In genomic region chr16:30355144-30355953, GRCh38 we compare ENCODE assay signal across 1 cellular context.
TF ChIP-seq lines count a peak whose summit lies in the region.

TSS of gene CD2BP2 (minus strand) at chr16:30355308. CDS start at chr16:30354681, 627 bp downstream.

TF ChIP-seq in HEK293, 187 proteins besides CTCF, POLR2A, EP300 and RAD21 (continued from another document):
- TF ChIP-seq ZFP69B (tag by site-specific recombination; IDR thresholded peaks at IDR 0.05) (peak; percentile 85), EGR2 (tag by site-specific recombination; IDR thresholded peaks at IDR 0.05; ENCODE audit: low read depth) (peak; percentile 89), ZNF211 (tag by site-specific recombination; IDR thresholded peaks at IDR 0.05; ENCODE audit: low read depth) (no peak), ZNF571 (tag by site-specific recombination; IDR thresholded peaks at IDR 0.05) (no peak), ZNF24 (tag by site-specific recombination; IDR thresholded peaks at IDR 0.05) (peak; percentile 93), PRDM10 (tag by site-specific recombination; IDR thresholded peaks at IDR 0.05) (peak; percentile 78), ZNF266 (tag by site-specific recombination; IDR thresholded peaks at IDR 0.05; ENCODE audit: low read depth) (no peak), ZNF202 (tag by site-specific recombination; IDR thresholded peaks at IDR 0.05; ENCODE audit: borderline replicate concordance) (no peak), ZNF777 (tag by site-specific recombination; IDR thresholded peaks at IDR 0.05; ENCODE audit: borderline replicate concordance) (peak; percentile 97), YY2 (tag by site-specific recombination; IDR thresholded peaks at IDR 0.05) (peak; percentile 87)
- TF ChIP-seq, protein P1, sequence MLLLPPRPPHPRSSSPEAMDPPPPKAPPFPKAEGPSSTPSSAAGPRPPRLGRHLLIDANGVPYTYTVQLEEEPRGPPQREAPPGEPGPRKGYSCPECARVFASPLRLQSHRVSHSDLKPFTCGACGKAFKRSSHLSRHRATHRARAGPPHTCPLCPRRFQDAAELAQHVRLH (tag by site-specific recombination; IDR thresholded peaks at IDR 0.05) = peak; percentile 77
TF ChIP-seq in HEK293: peak in this region for 77.
